ENCODE assay signal across 8 cellular contexts in genomic region chr2:87485884-87486283, GRCh38.
DNase-seq lines count a peak whose midpoint lies in the region; ATAC-seq, FAIRE-seq and TF ChIP-seq lines count a peak whose summit lies in the region.
"Not testable (repeated sequence)": the region's sequence is repeated elsewhere in the genome, so short reads cannot be mapped to it uniquely, and the experiment has no call there.

No MANE protein-coding gene starts in this region.

- H3K36me3 Mint-ChIP-seq in Calu3 (ENCODE audit: insufficient read depth, unreplicated experiment), result not testable (repeated sequence)
- H3K36me3 Mint-ChIP-seq in activated naive CD8-positive, alpha-beta T cell treated with anti-CD3 and anti-CD28 coated beads, Interleukin-2, amount 50 U/mL, for 24 hours (ENCODE audit: low read depth), result peaks cover 19% of the 10 kb centered on the region

- H2AFZ ChIP-seq in hepatocyte, result not testable (repeated sequence)

- ATAC-seq in GM19395 (IDR thresholded peaks at IDR 0.05; ENCODE audit: unreplicated experiment) (peak; percentile 94), HG02623 (IDR thresholded peaks at IDR 0.05; ENCODE audit: unreplicated experiment) (peak; percentile 93), HG03280 (IDR thresholded peaks at IDR 0.05; ENCODE audit: unreplicated experiment) (peak; percentile 92)
- peak; percentile 60 for ATAC-seq in activated naive CD8-positive, alpha-beta T cell treated with anti-CD3 and anti-CD28 coated beads, Interleukin-2, amount 50 U/mL, for 24 hours

- H3K4me3 ChIP-seq in hepatocyte, result not testable (repeated sequence)
- peak overlapping the region in 1 of 8 donors; percentile 39 for H3K4me3 ChIP-seq in spleen

- intact Hi-C loops in Calu3 (cut with micrococcal nuclease; ENCODE audit: unreplicated experiment); spleen (cut with DNase I; ENCODE audit: low total_unique reads): not testable (repeated sequence)

- H3K4me1 ChIP-seq in hepatocyte (ENCODE audit: insufficient read depth), result not testable (repeated sequence)
- peaks cover 0 to 42% (median 14%) of the 10 kb centered on the region in 6 donors for H3K4me1 ChIP-seq in spleen

- not testable (repeated sequence) for H3K27me3 ChIP-seq in hepatocyte; spleen (replicated peaks in 1 of 7)

- not testable (repeated sequence) for TF ChIP-seq CTCF in Calu3 (IDR thresholded peaks at IDR 0.05; ENCODE audit: unreplicated experiment); hepatocyte (IDR thresholded peaks at IDR 0.05; ENCODE audit: poor library complexity); spleen (IDR thresholded peaks at IDR 0.05 in 8 of 11, conservative IDR thresholded peaks at IDR 0.05 in 3 of 11)

- H3K4me3 Mint-ChIP-seq in Calu3 (ENCODE audit: low read depth, unreplicated experiment), result peak overlapping the region; percentile 49
- H3K4me3 Mint-ChIP-seq in activated naive CD8-positive, alpha-beta T cell treated with anti-CD3 and anti-CD28 coated beads, Interleukin-2, amount 50 U/mL, for 24 hours, result not testable (repeated sequence)

- not testable (repeated sequence) for H3K79me2 ChIP-seq in hepatocyte

- H4K20me1 ChIP-seq in hepatocyte (ENCODE audit: insufficient read depth, poor library complexity, severe bottlenecking), result not testable (repeated sequence)

- H3K4me1 Mint-ChIP-seq in Calu3 (ENCODE audit: low read depth, unreplicated experiment), result peaks cover 17% of the 10 kb centered on the region
- H3K4me1 Mint-ChIP-seq in activated naive CD8-positive, alpha-beta T cell treated with anti-CD3 and anti-CD28 coated beads, Interleukin-2, amount 50 U/mL, for 24 hours, result peaks cover 55% of the 10 kb centered on the region

- H3K9me3 ChIP-seq in hepatocyte (ENCODE audit: low read depth); spleen: not testable (repeated sequence)

- H3K27me3 Mint-ChIP-seq in Calu3 (ENCODE audit: unreplicated experiment); activated naive CD8-positive, alpha-beta T cell treated with anti-CD3 and anti-CD28 coated beads, Interleukin-2, amount 50 U/mL, for 24 hours: not testable (repeated sequence)

- not testable (repeated sequence) for H3K36me3 ChIP-seq in hepatocyte (replicated peaks; ENCODE audit: insufficient read depth, low read depth); spleen

- H3K9me2 ChIP-seq in hepatocyte (replicated peaks; ENCODE audit: insufficient read depth), result not testable (repeated sequence)

- no CpG with 5 or more reads among the region's 10 CpGs for WGBS in hepatocyte (ENCODE audit: low lambda C conversion rate, missing lambda C conversion rate)
- 0% methylated on average over 2 to 3 of the region's 10 CpGs; no CpG with 5 or more reads in 3 of the 5 donors for WGBS in spleen, 5 donors

- H3K27ac ChIP-seq in hepatocyte (peak overlapping the region; percentile 81), spleen (peak overlapping the region in 7 of 8 donors; percentile 72 to 88 (median 79))

- not testable (repeated sequence) for H3K9me3 Mint-ChIP-seq in Calu3 (ENCODE audit: low read depth, unreplicated experiment); activated naive CD8-positive, alpha-beta T cell treated with anti-CD3 and anti-CD28 coated beads, Interleukin-2, amount 50 U/mL, for 24 hours

- DNase-seq in Calu3, result peak; percentile 38
- not testable (repeated sequence) for DNase-seq in RCC 7860 (ENCODE audit: low spot score); activated naive CD8-positive, alpha-beta T cell treated with anti-CD3 and anti-CD28 coated beads, Interleukin-2, amount 50 U/mL, for 24 hours; hepatocyte (ENCODE audit: low spot score); spleen

- CTCF ChIA-PET in Calu3 (lab: Charles Lee), result not testable (repeated sequence)

- TF ChIP-seq POLR2A in spleen (IDR thresholded peaks at IDR 0.05), result not testable (repeated sequence)

- BruUV-seq in Calu3 (replicated peaks; lab: Mats Ljungman, UMichigan), result not testable (repeated sequence)

- peak overlapping the region; percentile 54 for H3K4me2 ChIP-seq in hepatocyte

- H3K27ac Mint-ChIP-seq in Calu3 (ENCODE audit: unreplicated experiment), result not testable (repeated sequence)
- H3K27ac Mint-ChIP-seq in activated naive CD8-positive, alpha-beta T cell treated with anti-CD3 and anti-CD28 coated beads, Interleukin-2, amount 50 U/mL, for 24 hours, result peak overlapping the region; percentile 54

- FAIRE-seq in RCC 7860 (lab: Jason Lieb, UNC), result peak; percentile 49
